ENCODE assay signal across 1 cellular context in genomic region chr15:98980899-98981228, GRCh38.
TF ChIP-seq lines count a peak whose summit lies in the region.

No MANE protein-coding gene starts in this region.

TF ChIP-seq in IMR-90, 13 proteins besides CTCF, POLR2A, EP300 and RAD21 (continued from another document):
- TF ChIP-seq, protein P1, sequence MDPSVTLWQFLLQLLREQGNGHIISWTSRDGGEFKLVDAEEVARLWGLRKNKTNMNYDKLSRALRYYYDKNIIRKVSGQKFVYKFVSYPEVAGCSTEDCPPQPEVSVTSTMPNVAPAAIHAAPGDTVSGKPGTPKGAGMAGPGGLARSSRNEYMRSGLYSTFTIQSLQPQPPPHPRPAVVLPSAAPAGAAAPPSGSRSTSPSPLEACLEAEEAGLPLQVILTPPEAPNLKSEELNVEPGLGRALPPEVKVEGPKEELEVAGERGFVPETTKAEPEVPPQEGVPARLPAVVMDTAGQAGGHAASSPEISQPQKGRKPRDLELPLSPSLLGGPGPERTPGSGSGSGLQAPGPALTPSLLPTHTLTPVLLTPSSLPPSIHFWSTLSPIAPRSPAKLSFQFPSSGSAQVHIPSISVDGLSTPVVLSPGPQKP (IDR thresholded peaks at IDR 0.05; ENCODE audit: borderline replicate concordance, low read depth, low read length), result no peak
- TF ChIP-seq MXI1 (IDR thresholded peaks at IDR 0.05; ENCODE audit: borderline replicate concordance, low read depth, low read length), result no peak
